In genomic region chr2:37848451-37848850, GRCh38 we compare ENCODE assay signal across 2 cellular contexts.
TF ChIP-seq lines count a peak whose summit lies in the region.

No MANE protein-coding gene starts in this region.

TF ChIP-seq in A549, 52 proteins besides CTCF, POLR2A, EP300 and RAD21 (continued from another document):
- TF ChIP-seq MYC (IDR thresholded peaks at IDR 0.05; ENCODE audit: borderline replicate concordance, low read length) = no peak
- no peak for TF ChIP-seq NPAS2 (CRISPR knock-in tag; IDR thresholded peaks at IDR 0.05; ENCODE audit: borderline replicate concordance)
- TF ChIP-seq KDM5A (IDR thresholded peaks at IDR 0.05) = no peak
- TF ChIP-seq BCL3 (IDR thresholded peaks at IDR 0.05) = no peak
- no peak for TF ChIP-seq MAZ (IDR thresholded peaks at IDR 0.05; ENCODE audit: borderline replicate concordance, low read depth, low read length)
- TF ChIP-seq ZFP36 (IDR thresholded peaks at IDR 0.05; ENCODE audit: borderline replicate concordance, partially characterized antibody) = no peak
- no peak for TF ChIP-seq GATA3 (IDR thresholded peaks at IDR 0.05; ENCODE audit: borderline replicate concordance)
- TF ChIP-seq EHF (CRISPR knock-in tag; IDR thresholded peaks at IDR 0.05) = no peak
- no peak for TF ChIP-seq HOXB5 (CRISPR knock-in tag; IDR thresholded peaks at IDR 0.05)
- TF ChIP-seq HDAC2 (IDR thresholded peaks at IDR 0.05) = no peak
- no peak for TF ChIP-seq ZSCAN20 (CRISPR knock-in tag; IDR thresholded peaks at IDR 0.05)
- no peak for TF ChIP-seq EHMT2 (IDR thresholded peaks at IDR 0.05; ENCODE audit: low read depth)
- no peak for TF ChIP-seq HEYL (CRISPR knock-in tag; IDR thresholded peaks at IDR 0.05)
- no peak for TF ChIP-seq USF2 (IDR thresholded peaks at IDR 0.05)
- TF ChIP-seq NFE2L2 (conservative IDR thresholded peaks at IDR 0.05; ENCODE audit: low read length) = no peak
- no peak for TF ChIP-seq JUNB (IDR thresholded peaks at IDR 0.05)
- no peak for TF ChIP-seq ATOH8 (CRISPR knock-in tag; IDR thresholded peaks at IDR 0.05; ENCODE audit: low read depth)
- TF ChIP-seq PBX3 (IDR thresholded peaks at IDR 0.05) = no peak

TF ChIP-seq in IMR-90, 13 proteins besides CTCF, POLR2A, EP300 and RAD21 (continued from another document):
- TF ChIP-seq ELK1 (IDR thresholded peaks at IDR 0.05; ENCODE audit: borderline replicate concordance, low read depth, low read length) (no peak), MXI1 (IDR thresholded peaks at IDR 0.05; ENCODE audit: borderline replicate concordance, low read depth, low read length) (no peak), RFX5 (IDR thresholded peaks at IDR 0.05; ENCODE audit: low read depth, low read length) (no peak), CEBPB (IDR thresholded peaks at IDR 0.05; ENCODE audit: low read depth, low read length) (no peak), RCOR1 (IDR thresholded peaks at IDR 0.05; ENCODE audit: insufficient replicate concordance, low read length) (no peak), FOS (IDR thresholded peaks at IDR 0.05; ENCODE audit: low read depth, low read length) (no peak), NFE2L2 (IDR thresholded peaks at IDR 0.05; ENCODE audit: low read depth, low read length) (no peak), MAZ (IDR thresholded peaks at IDR 0.05; ENCODE audit: borderline replicate concordance, low read depth, low read length) (no peak), USF2 (IDR thresholded peaks at IDR 0.05; ENCODE audit: low read depth, low read length) (no peak), BHLHE40 (IDR thresholded peaks at IDR 0.05; ENCODE audit: low read depth, low read length) (no peak), CHD1 (IDR thresholded peaks at IDR 0.05; ENCODE audit: low read depth, low read length) (no peak)
